18 cellular contexts compared by ENCODE assay signal in genomic region chr19:19426216-19426615, GRCh38.
"Had no signal": no experiment of that assay in that cellular context is flagged by ENCODE, and none has a peak within 500 bp of the region (broad histone marks: within the 10 kb centered on the region; RNA-seq: fewer than 3 reads in every experiment).

No MANE protein-coding gene starts in this region.

- DNase-seq: activated CD4-positive, alpha-beta memory T cell treated with anti-CD3 and anti-CD28 coated beads for 36 hours; activated naive CD4-positive, alpha-beta T cell treated with anti-CD3 and anti-CD28 coated beads, Interleukin-2, amount 10 ng/mL, durations not matched to agents 7 days and 5 days; activated T-cell treated with anti-CD3 and anti-CD28 coated beads, Interleukin-2, amount 50 U/mL, for 24 hours; colonic mucosa; erythroblast; gastrocnemius medialis; immature natural killer cell; left ventricle myocardium superior; mucosa of descending colon; naive B cell; retina; stimulated activated CD8-positive, alpha-beta memory T cell treated with anti-CD3 and anti-CD28 coated beads, Interleukin-4, amount 100 ng/mL, for 48 hours; stimulated activated naive CD4-positive, alpha-beta T cell treated with Interleukin-2 at 50 U/mL for 16 hours; T-helper 2 cell had no signal

- H3K4me3 Mint-ChIP-seq: activated CD4-positive, alpha-beta memory T cell treated with anti-CD3 and anti-CD28 coated beads for 36 hours; activated naive CD4-positive, alpha-beta T cell treated with anti-CD3 and anti-CD28 coated beads, Interleukin-2, amount 10 ng/mL, durations not matched to agents 7 days and 5 days; activated T-cell treated with anti-CD3 and anti-CD28 coated beads, Interleukin-2, amount 50 U/mL, for 24 hours; central memory CD8-positive, alpha-beta T cell had no signal

- H3K27ac ChIP-seq: colonic mucosa, gastrocnemius medialis, thyroid gland, VCaP had no signal

- H3K9me3 Mint-ChIP-seq: activated CD4-positive, alpha-beta memory T cell treated with anti-CD3 and anti-CD28 coated beads for 36 hours; activated naive CD4-positive, alpha-beta T cell treated with anti-CD3 and anti-CD28 coated beads, Interleukin-2, amount 10 ng/mL, durations not matched to agents 7 days and 5 days; activated T-cell treated with anti-CD3 and anti-CD28 coated beads, Interleukin-2, amount 50 U/mL, for 24 hours; central memory CD8-positive, alpha-beta T cell; immature natural killer cell; memory B cell; naive B cell had no signal

- H3K27me3 Mint-ChIP-seq: activated CD4-positive, alpha-beta memory T cell treated with anti-CD3 and anti-CD28 coated beads for 36 hours; activated naive CD4-positive, alpha-beta T cell treated with anti-CD3 and anti-CD28 coated beads, Interleukin-2, amount 10 ng/mL, durations not matched to agents 7 days and 5 days; activated T-cell treated with anti-CD3 and anti-CD28 coated beads, Interleukin-2, amount 50 U/mL, for 24 hours; central memory CD8-positive, alpha-beta T cell; memory B cell; naive B cell had no signal

- H3K9me3 ChIP-seq: colonic mucosa, gastrocnemius medialis, mucosa of descending colon, thyroid gland had no signal

- H3K4me3 ChIP-seq: colonic mucosa, gastrocnemius medialis, mucosa of descending colon, thyroid gland had no signal

- H3K36me3 Mint-ChIP-seq: immature natural killer cell, memory B cell, naive B cell had no signal

- H3K27me3 ChIP-seq: colonic mucosa, gastrocnemius medialis, thyroid gland had no signal

- ATAC-seq: gastrocnemius medialis, left ventricle myocardium superior, mucosa of descending colon had no signal

- H3K36me3 ChIP-seq: colonic mucosa, gastrocnemius medialis, thyroid gland had no signal
